In genomic region chr5:6495433-6496206, GRCh38 we compare ENCODE assay signal across 1 cellular context.
A peak's percentile ranks its signal among the peaks of the same experiment; 100 is the strongest.
TF ChIP-seq lines count a peak whose summit lies in the region.

No MANE protein-coding gene starts in this region.

TF ChIP-seq in HepG2, 621 proteins besides CTCF, POLR2A, EP300 and RAD21 (continued from another document and continues in another):
- TF ChIP-seq SNAPC4 (CRISPR knock-in tag; IDR thresholded peaks at IDR 0.05) (no peak), BHLHE40 (IDR thresholded peaks at IDR 0.05; ENCODE audit: low read length) (peak; percentile 71), SOX5 (CRISPR knock-in tag; IDR thresholded peaks at IDR 0.05; ENCODE audit: borderline replicate concordance) (peak; percentile 45; the same call in 1 of the 2 replicates), ZNF777 (CRISPR knock-in tag; IDR thresholded peaks at IDR 0.05) (no peak), CBX2 (IDR thresholded peaks at IDR 0.05; ENCODE audit: low read depth, low read length) (no peak), CBX2 (CRISPR knock-in tag; IDR thresholded peaks at IDR 0.05; ENCODE audit: low read depth) (no peak), GZF1 (CRISPR knock-in tag; IDR thresholded peaks at IDR 0.05) (no peak), ZNF761 (CRISPR knock-in tag; conservative IDR thresholded peaks at IDR 0.05) (no peak), NFE2L2 (IDR thresholded peaks at IDR 0.05; ENCODE audit: low read length) (no peak), HIC2 (CRISPR knock-in tag; IDR thresholded peaks at IDR 0.05; ENCODE audit: low read depth) (no peak), ZNF460 (CRISPR knock-in tag; IDR thresholded peaks at IDR 0.05; ENCODE audit: borderline replicate concordance) (no peak), FOXJ3 (CRISPR knock-in tag; IDR thresholded peaks at IDR 0.05; ENCODE audit: borderline replicate concordance) (peak; percentile 54; the same call in 1 of the 2 replicates), FOXP1 (IDR thresholded peaks at IDR 0.05) (no peak), FOXP1 (CRISPR knock-in tag; IDR thresholded peaks at IDR 0.05) (peak; percentile 53; the same call in 1 of the 2 replicates), SALL1 (CRISPR knock-in tag; IDR thresholded peaks at IDR 0.05) (peak; percentile 70), ZFX (CRISPR knock-in tag; IDR thresholded peaks at IDR 0.05; ENCODE audit: low read depth) (peak; percentile 12; the same call in 1 of the 2 replicates), MZF1 (CRISPR knock-in tag; IDR thresholded peaks at IDR 0.05; ENCODE audit: borderline replicate concordance) (no peak), ZGPAT (CRISPR knock-in tag; IDR thresholded peaks at IDR 0.05) (peak; percentile 27; the same call in 1 of the 2 replicates), ZNF781 (CRISPR knock-in tag; IDR thresholded peaks at IDR 0.05; ENCODE audit: borderline replicate concordance, not compliant biosample characterization) (no peak), ZNF766 (CRISPR knock-in tag; IDR thresholded peaks at IDR 0.05; ENCODE audit: borderline replicate concordance) (no peak), ZNF567 (CRISPR knock-in tag; IDR thresholded peaks at IDR 0.05; ENCODE audit: borderline replicate concordance) (no peak), ATM (IDR thresholded peaks at IDR 0.05; ENCODE audit: borderline replicate concordance) (no peak), KMT2B (CRISPR knock-in tag; IDR thresholded peaks at IDR 0.05) (no peak), ZNF180 (CRISPR knock-in tag; IDR thresholded peaks at IDR 0.05; ENCODE audit: borderline replicate concordance, low read depth) (no peak), ZNF605 (CRISPR knock-in tag; IDR thresholded peaks at IDR 0.05) (no peak), HMG20B (CRISPR knock-in tag; conservative IDR thresholded peaks at IDR 0.05) (peak; percentile 95), GATAD2A (CRISPR knock-in tag; IDR thresholded peaks at IDR 0.05) (peak; percentile 71; the same call in 1 of the 2 replicates), TFAP4 (IDR thresholded peaks at IDR 0.05; ENCODE audit: borderline replicate concordance, low read depth) (no peak), GTF3A (CRISPR knock-in tag; conservative IDR thresholded peaks at IDR 0.05) (no peak), SKI (IDR thresholded peaks at IDR 0.05; ENCODE audit: partially characterized antibody) (peak; percentile 54), PATZ1 (CRISPR knock-in tag; IDR thresholded peaks at IDR 0.05) (peak; percentile 42), TMF1 (CRISPR knock-in tag; IDR thresholded peaks at IDR 0.05; ENCODE audit: low read depth) (no peak), TARDBP (CRISPR knock-in tag; IDR thresholded peaks at IDR 0.05) (0 out of 2 replicates have a peak, but pooled peaks have one; percentile 32), ZNF121 (CRISPR knock-in tag; IDR thresholded peaks at IDR 0.05) (no peak), ZBTB26 (CRISPR knock-in tag; IDR thresholded peaks at IDR 0.05; ENCODE audit: borderline replicate concordance) (peak; percentile 100), ZNF549 (CRISPR knock-in tag; IDR thresholded peaks at IDR 0.05) (no peak), TFDP2 (CRISPR knock-in tag; IDR thresholded peaks at IDR 0.05) (no peak), SAP130 (CRISPR knock-in tag; IDR thresholded peaks at IDR 0.05; ENCODE audit: low read depth) (no peak), TOPORS (CRISPR knock-in tag; IDR thresholded peaks at IDR 0.05) (0 out of 2 replicates have a peak, but pooled peaks have one; percentile 34), CCAR2 (optimal IDR thresholded peaks at IDR 0.05; ENCODE audit: low read depth, low read length) (no peak), CEBPZ (IDR thresholded peaks at IDR 0.05; ENCODE audit: low read length) (no peak), HOXA7 (CRISPR knock-in tag; IDR thresholded peaks at IDR 0.05) (no peak), HNF4A (CRISPR knock-in tag; IDR thresholded peaks at IDR 0.05) (peak; percentile 69), FOXK1 (CRISPR knock-in tag; IDR thresholded peaks at IDR 0.05; ENCODE audit: borderline replicate concordance, low read depth) (peak; percentile 30; the same call in 1 of the 2 replicates), ZNF562 (CRISPR knock-in tag; IDR thresholded peaks at IDR 0.05; ENCODE audit: borderline replicate concordance) (no peak)
